Comparison of ENCODE assay signal across 8 cellular contexts in the genomic region with DNA sequence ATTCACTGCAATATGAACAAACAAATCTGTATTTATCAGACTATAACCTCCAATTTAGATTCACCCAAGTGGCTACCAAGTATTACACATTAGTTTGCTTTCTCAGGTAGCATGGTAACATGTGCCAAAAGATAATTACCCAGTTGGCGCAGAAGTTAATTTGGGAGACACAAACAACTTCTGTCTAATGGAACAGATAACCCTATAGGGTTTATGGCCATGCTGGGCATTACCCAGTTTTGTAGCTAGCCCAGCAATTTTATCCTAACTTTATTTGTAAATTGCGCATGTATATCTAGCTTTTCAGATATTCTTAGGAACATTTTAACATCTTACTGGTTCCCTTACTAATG. TPM values are rescaled to one million over a fixed set of nuclear protein-coding genes. Genes with fewer than 3 reads are reported as not detected.
DNase-seq lines count a peak whose midpoint lies in the region; ATAC-seq and TF ChIP-seq lines count a peak whose summit lies in the region.

No MANE protein-coding gene starts in this region.

- intact Hi-C loops in left ventricle myocardium inferior (cut with micrococcal nuclease): no loop called here
- intact Hi-C loops in left cardiac atrium (cut with DNase I): no loop called here
- intact Hi-C loops in mammary epithelial cell (cut with micrococcal nuclease): no loop called here

- CTCF ChIA-PET in mammary epithelial cell (lab: Charles Lee; ENCODE audit: low non-redundant PET): interaction anchor here (0.5 kb wide), 1 partner anchor 13 kb away, joined by 9 read pairs; no protein-coding TSS in a partner anchor

- H3K79me2 ChIP-seq in mammary epithelial cell (ENCODE audit: insufficient read depth, low read length): peaks cover 32% of the 10 kb centered on the region

- no TSS peak for BruUV-seq in mammary epithelial cell (replicated peaks; lab: Mats Ljungman, UMichigan)

- TF ChIP-seq CTCF in left ventricle myocardium inferior (IDR thresholded peaks at IDR 0.05; ENCODE audit: borderline replicate concordance): no peak
- no peak for TF ChIP-seq CTCF in mammary epithelial cell (conservative IDR thresholded peaks at IDR 0.05 in 1 of 2, IDR thresholded peaks at IDR 0.05 in 1 of 2; ENCODE audit: extremely low read depth in 1 of 2, insufficient read depth in 1 of 2, low read depth in 1 of 2, low read length in 2 of 2)
- TF ChIP-seq CTCF in mesothelial cell of epicardium (IDR thresholded peaks at IDR 0.05; ENCODE audit: unreplicated experiment): no peak

- DNase-seq in left ventricle myocardium inferior (no peak), left cardiac atrium (no peak), mammary epithelial cell (peak; percentile 4), mesothelial cell of epicardium (ENCODE audit: low spot score in 2 of 2, unreplicated experiment in 2 of 2) (no peak), epidermal melanocyte (ENCODE audit: insufficient read length, low spot score) (no peak), kidney glomerular epithelial cell (lab: John Stamatoyannopoulos, UW) (no peak), HuH-7 (ENCODE audit: low spot score) (no peak)

- H3K27ac Mint-ChIP-seq in mesothelial cell of epicardium: peak overlapping the region; percentile 98

- ATAC-seq in left cardiac atrium (no peak), HG03432 (IDR thresholded peaks at IDR 0.05; ENCODE audit: unreplicated experiment) (no peak)

- H3K4me1 ChIP-seq in left ventricle myocardium inferior (peaks cover 31% of the 10 kb centered on the region), mammary epithelial cell (ENCODE audit: insufficient read depth, low read length) (peaks cover 10% of the 10 kb centered on the region)

- H3K27me3 ChIP-seq in left ventricle myocardium inferior (ENCODE audit: low read depth): no peaks in the 10 kb centered on the region
- H3K27me3 ChIP-seq in mammary epithelial cell (ENCODE audit: insufficient read depth, low read length): no peaks in the 10 kb centered on the region

- peak overlapping the region; percentile 89 for H3K4me3 Mint-ChIP-seq in mesothelial cell of epicardium

- dilution Hi-C loops in mammary epithelial cell (cut with HindIII; ENCODE audit: low sequenced_read_pairs): no loop called here

- H3K27ac ChIP-seq in left ventricle myocardium inferior (replicated peaks) (peak overlapping the region; percentile 87), mammary epithelial cell (ENCODE audit: insufficient read depth, low read depth, low read length) (peak overlapping the region; percentile 92)

- in situ Hi-C loops in mammary epithelial cell (cut with MboI; ENCODE audit: low sequenced_read_pairs in 2 of 2): no loop called here

- H3K36me3 Mint-ChIP-seq in mesothelial cell of epicardium: peaks cover 18% of the 10 kb centered on the region

- H2AFZ ChIP-seq in mammary epithelial cell (ENCODE audit: low read depth, low read length): no peak overlapping the region

- H3K9me3 ChIP-seq in left ventricle myocardium inferior (replicated peaks) (peaks cover under 1% of the 10 kb centered on the region), mammary epithelial cell (replicated peaks; ENCODE audit: insufficient read depth, low read length) (no peaks in the 10 kb centered on the region)

- H3K4me1 Mint-ChIP-seq in mesothelial cell of epicardium: peaks cover 24% of the 10 kb centered on the region

- H4K20me1 ChIP-seq in mammary epithelial cell (ENCODE audit: insufficient read depth, low read length): no peaks in the 10 kb centered on the region

- no peaks in the 10 kb centered on the region for H3K27me3 Mint-ChIP-seq in mesothelial cell of epicardium (ENCODE audit: low read depth)

- H3K9me3 Mint-ChIP-seq in mesothelial cell of epicardium: peaks cover 5% of the 10 kb centered on the region

- H3K4me3 ChIP-seq in left ventricle myocardium inferior: peak overlapping the region; percentile 84
- peak overlapping the region; percentile 75 to 82 (median 80) for H3K4me3 ChIP-seq in mammary epithelial cell (replicated peaks in 1 of 3; ENCODE audit: insufficient read depth in 1 of 3, low read depth in 2 of 3, low read length in 3 of 3)

- H3K9ac ChIP-seq in mammary epithelial cell (ENCODE audit: insufficient read depth, low read length): peak overlapping the region; percentile 98

- peaks cover 34% of the 10 kb centered on the region for H3K36me3 ChIP-seq in left ventricle myocardium inferior
- H3K36me3 ChIP-seq in mammary epithelial cell (ENCODE audit: insufficient read depth, low read length): peaks cover 22% of the 10 kb centered on the region

- peak overlapping the region; percentile 92 for H3K4me2 ChIP-seq in mammary epithelial cell (ENCODE audit: insufficient read depth, low read depth, low read length)

- WGBS in mammary epithelial cell (ENCODE audit: low coverage, missing lambda C conversion rate): 0% methylated on average over 2 of the region's 2 CpGs

RNA-seq across cellular contexts. Expression of a gene that starts 0.8 kb away (rescaled TPM):
- total RNA-seq in left ventricle myocardium inferior: 12.4 TPM
- 10 to 100 TPM; 19.4 to 43.2 TPM for total RNA-seq in left cardiac atrium
- total RNA-seq in mammary epithelial cell: 100 to 1,000 TPM in 1 of 2 donors, 10 to 100 TPM in 1; 30.7 to 227 TPM
- 193 TPM for polyA plus RNA-seq in mammary epithelial cell
- polyA minus RNA-seq in mammary epithelial cell: 21.8 TPM
- total RNA-seq in mesothelial cell of epicardium: 97.6 to 107 TPM (median 107 TPM) in 3 replicates

RNA-seq across cellular contexts. Expression of a gene that starts 39.2 kb away (rescaled TPM):
- total RNA-seq in left ventricle myocardium inferior (10.2 TPM), left cardiac atrium (10 to 100 TPM in 1 of 2 donors, 1 to 10 TPM in 1; 8.5 to 13.0 TPM), mammary epithelial cell (10 to 100 TPM; 10.7 to 22.8 TPM), mesothelial cell of epicardium (4.2 to 7.2 TPM (median 5.3 TPM) in 3 replicates)
- polyA plus RNA-seq in mammary epithelial cell: 14.6 TPM
- 6.2 TPM for polyA minus RNA-seq in mammary epithelial cell
